Comparison of ENCODE assay signal across 8 cellular contexts in the genomic region with DNA sequence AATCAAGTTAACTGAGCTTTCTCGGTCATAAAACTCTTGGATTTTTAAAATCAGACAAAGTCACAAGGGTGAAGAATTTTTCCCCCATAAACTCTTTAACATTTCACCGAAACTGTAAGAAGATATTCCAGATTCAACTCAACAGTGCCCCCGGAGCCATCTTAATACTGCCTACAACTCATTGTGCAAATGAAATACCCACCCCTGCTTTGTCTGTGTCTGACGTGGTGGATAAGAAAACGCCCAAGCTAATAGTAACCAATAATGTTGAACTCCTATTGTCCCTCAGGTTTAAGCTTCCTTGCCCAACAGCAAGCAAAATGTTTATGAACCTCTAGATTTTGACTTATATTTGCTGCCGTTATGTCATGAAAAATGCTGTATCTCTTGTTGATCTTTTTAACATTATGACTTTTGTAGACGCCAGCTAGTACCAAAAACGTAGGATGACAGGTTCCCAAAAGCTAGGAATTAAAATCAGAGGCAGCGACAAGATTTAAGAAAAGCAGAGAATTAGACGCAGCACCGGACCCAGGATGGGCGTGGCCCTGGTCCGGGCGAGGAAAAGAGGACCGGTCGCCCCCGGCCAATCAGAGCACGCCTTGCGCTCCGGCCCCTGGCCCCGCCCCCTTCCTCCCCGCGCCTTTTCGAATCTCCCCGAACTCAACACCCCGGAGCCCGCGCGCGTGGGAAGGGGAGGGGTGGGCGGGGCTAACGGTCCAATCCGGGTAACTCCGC. TPM values are rescaled to one million over a fixed set of nuclear protein-coding genes. Genes with fewer than 3 reads are reported as not detected.
A peak's percentile ranks its signal among the peaks of the same experiment; 100 is the strongest.
DNase-seq lines count a peak whose midpoint lies in the region; ATAC-seq and TF ChIP-seq lines count a peak whose summit lies in the region.

No MANE protein-coding gene starts in this region.

- H3K27ac Mint-ChIP-seq in IgD-negative memory B cell: peak overlapping the region; percentile 54 to 98 (median 91)

- peaks cover 14% of the 10 kb centered on the region for H3K4me1 ChIP-seq in OCI-LY3 (ENCODE audit: low read length)
- peaks cover 20% of the 10 kb centered on the region for H3K4me1 ChIP-seq in mononuclear cell (ENCODE audit: insufficient read depth, low read length)

- DNase-seq in COR-L47 (lab: John Stamatoyannopoulos, UW) (peak; percentile 96), activated T-cell treated with anti-CD3 and anti-CD28 coated beads for 24 hours (ENCODE audit: low read depth) (peak; percentile 93), epithelial cell of esophagus (ENCODE audit: low read depth) (peak; percentile 90)
- peak; percentile 98 to 99 for DNase-seq in stimulated activated CD8-positive, alpha-beta memory T cell treated with anti-CD3 and anti-CD28 coated beads, Interleukin-2, amount 100 ng/mL, for 48 hours (ENCODE audit: low read depth in 2 of 2)

- H3K79me2 ChIP-seq in OCI-LY3 (ENCODE audit: low read length): peaks cover 41% of the 10 kb centered on the region

- no peak for TF ChIP-seq CTCF in OCI-LY3 (IDR thresholded peaks at IDR 0.05; ENCODE audit: low read depth, low read length)
- no peak for TF ChIP-seq CTCF in epithelial cell of esophagus (IDR thresholded peaks at IDR 0.05; ENCODE audit: insufficient read depth, low read depth, low read length, missing control alignments)

- H3K27me3 ChIP-seq in OCI-LY3 (ENCODE audit: low read depth, low read length): no peaks in the 10 kb centered on the region
- no peaks in the 10 kb centered on the region for H3K27me3 ChIP-seq in mononuclear cell (ENCODE audit: insufficient read depth, low read length)

- peaks cover 7 to 13% (median 11%) of the 10 kb centered on the region in 3 donors for H3K4me1 Mint-ChIP-seq in IgD-negative memory B cell

- peak; percentile 78 for ATAC-seq in GM21528 (IDR thresholded peaks at IDR 0.05; ENCODE audit: low FRiP score, unreplicated experiment)

- no peaks in the 10 kb centered on the region for H3K9me3 Mint-ChIP-seq in IgD-negative memory B cell

- peak overlapping the region; percentile 84 to 100 (median 97) for H3K4me3 Mint-ChIP-seq in IgD-negative memory B cell

- peak overlapping the region; percentile 100 for H3K4me3 ChIP-seq in OCI-LY3 (ENCODE audit: low read length)
- peak overlapping the region; percentile 53 for H3K4me3 ChIP-seq in epithelial cell of esophagus (ENCODE audit: low read length)
- H3K4me3 ChIP-seq in mononuclear cell (ENCODE audit: low read length): peak overlapping the region; percentile 56

- H3K27ac ChIP-seq in OCI-LY3 (ENCODE audit: low read length): peak overlapping the region; percentile 72

- H3K9me3 ChIP-seq in OCI-LY3 (ENCODE audit: insufficient read depth, low read length) (no peaks in the 10 kb centered on the region), mononuclear cell (ENCODE audit: low read depth, low read length) (no peaks in the 10 kb centered on the region)

- peak overlapping the region; percentile 92 for H3K9ac ChIP-seq in OCI-LY3 (ENCODE audit: low read length)

- no peak overlapping the region for H2AFZ ChIP-seq in OCI-LY3 (ENCODE audit: low read depth, low read length)

- H3K4me2 ChIP-seq in OCI-LY3 (ENCODE audit: low read length): peak overlapping the region; percentile 85

- no peaks in the 10 kb centered on the region for H3K27me3 Mint-ChIP-seq in IgD-negative memory B cell

- peaks cover 21% of the 10 kb centered on the region for H4K20me1 ChIP-seq in OCI-LY3 (ENCODE audit: insufficient read depth, low read length)

- peaks cover 38% of the 10 kb centered on the region for H3K36me3 ChIP-seq in OCI-LY3 (replicated peaks; ENCODE audit: low read depth, low read length)

- no peaks in the 10 kb centered on the region for H3K36me3 Mint-ChIP-seq in IgD-negative memory B cell

RNA-seq across cellular contexts. Expression of a gene that starts 1.1 kb away (rescaled TPM):
- 47.4 TPM for polyA plus RNA-seq in IgD-negative memory B cell
- 6.4 TPM for total RNA-seq in mononuclear cell

RNA-seq across cellular contexts. Expression of a gene that starts 29.6 kb away (rescaled TPM):
- 0.73 TPM for polyA plus RNA-seq in IgD-negative memory B cell
- total RNA-seq in mononuclear cell: 3.5 TPM

RNA-seq across cellular contexts. Expression of a gene that starts 45.9 kb away (rescaled TPM):
- polyA plus RNA-seq in IgD-negative memory B cell: not detected
- total RNA-seq in mononuclear cell: 0.94 TPM

Comparison
In these comparisons a context has a peak if more than half of its experiments do, and no peak if none do; other contexts are left out.
1. Peak in every context shown above with its lines: DNase-seq, ATAC-seq, H3K4me3 ChIP-seq and H3K27ac ChIP-seq.